In genomic region chr14:76516884-76517283, GRCh38 we compare ENCODE assay signal across 28 cellular contexts.
DNase-seq lines count a peak whose midpoint lies in the region; ATAC-seq, FAIRE-seq and TF ChIP-seq lines count a peak whose summit lies in the region.
"Had no signal": no experiment of that assay in that cellular context is flagged by ENCODE, and none has a peak within 500 bp of the region (broad histone marks: within the 10 kb centered on the region; RNA-seq: fewer than 3 reads in every experiment).

No MANE protein-coding gene starts in this region.

- H3K27ac Mint-ChIP-seq in type B pancreatic cell, result peak overlapping the region; percentile 35
- H3K27ac Mint-ChIP-seq: T-helper 17 cell had no signal

- in situ Hi-C loops in K562 (cut with MboI), result no loop called here

- H3K9me2 ChIP-seq in MM.1S (replicated peaks; ENCODE audit: insufficient read depth, low read length), result no peaks in the 10 kb centered on the region

- no peaks in the 10 kb centered on the region for H3K36me3 ChIP-seq in K562 (ENCODE audit: control insufficient read depth, insufficient read depth, low read length)
- no peaks in the 10 kb centered on the region for H3K36me3 ChIP-seq in MM.1S (replicated peaks; ENCODE audit: insufficient read depth, low read length)
- H3K36me3 ChIP-seq: BLaER1, MG63, right atrium auricular region, SJSA1, suprapubic skin had no signal

- TF ChIP-seq EP300 in K562 (IDR thresholded peaks at IDR 0.05; ENCODE audit: low read length), result no peak

- H3K27me3 ChIP-seq in K562 (ENCODE audit: control insufficient read depth in 2 of 2, insufficient read depth in 2 of 2, low read length in 2 of 2) (peaks cover 3 to 27% of the 10 kb centered on the region in 2 experiments; a peak in 3 of 5 replicates), MM.1S (replicated peaks; ENCODE audit: insufficient read depth, low read length) (no peaks in the 10 kb centered on the region)
- H3K27me3 ChIP-seq: BLaER1, MG63, right atrium auricular region, SJSA1, suprapubic skin had no signal

- peaks cover 9% of the 10 kb centered on the region for H3K9me3 Mint-ChIP-seq in type B pancreatic cell

- no peak overlapping the region for H2AFZ ChIP-seq in K562 (ENCODE audit: low read depth, low read length)
- H2AFZ ChIP-seq in MM.1S (ENCODE audit: low read length), result no peak overlapping the region
- H2AFZ ChIP-seq: GM23248, PC-9 had no signal

- no peak for TF ChIP-seq RAD21 in K562 (CRISPR knock-in tag; conservative IDR thresholded peaks at IDR 0.05 in 1 of 2, IDR thresholded peaks at IDR 0.05 in 1 of 2)

- H3K79me2 ChIP-seq in K562 (ENCODE audit: control insufficient read depth, insufficient read depth, low read length) (no peaks in the 10 kb centered on the region), MM.1S (ENCODE audit: low read length) (no peaks in the 10 kb centered on the region)

- H3K4me1 ChIP-seq in K562 (replicated peaks in 1 of 2; ENCODE audit: control insufficient read depth in 2 of 2, insufficient read depth in 2 of 2, low read length in 2 of 2), result no peaks in the 10 kb centered on the region
- H3K4me1 ChIP-seq in MM.1S (ENCODE audit: low read length), result no peaks in the 10 kb centered on the region
- H3K4me1 ChIP-seq: A549, BLaER1, SJSA1 had no signal

- H3K27me3 Mint-ChIP-seq in type B pancreatic cell, result peaks cover 37% of the 10 kb centered on the region

- no peak overlapping the region for H3K27ac ChIP-seq in K562 (ENCODE audit: extremely low read depth, low read depth, low read length)
- H3K27ac ChIP-seq in MM.1S (ENCODE audit: low read length), result no peak overlapping the region
- H3K27ac ChIP-seq: A549, BLaER1, GM23248, PC-9, right atrium auricular region, SJSA1, suprapubic skin, VCaP had no signal

- TF ChIP-seq POLR2A in K562 (conservative IDR thresholded peaks at IDR 0.05), result no peak

- H3K9me1 ChIP-seq in K562 (ENCODE audit: control insufficient read depth, insufficient read depth, low read length), result no peaks in the 10 kb centered on the region

- no peaks in the 10 kb centered on the region for H3F3A ChIP-seq in MM.1S (ENCODE audit: insufficient read depth, low read length)

- no TSS peak for BruUV-seq in K562 (replicated peaks; lab: Mats Ljungman, UMichigan)

- CTCF ChIA-PET in K562 (lab: Yijun Ruan, JAX; ENCODE audit: low intra/inter-chr PET ratio), result no interaction called here

- 5% methylated on average over 3 of the region's 3 CpGs for WGBS in K562 (ENCODE audit: insufficient coverage, low coverage, missing lambda C conversion rate)

- H3K4me1 Mint-ChIP-seq in type B pancreatic cell (ENCODE audit: unreplicated experiment), result peaks cover 26% of the 10 kb centered on the region
- H3K4me1 Mint-ChIP-seq: IgD-negative memory B cell, T-helper 17 cell had no signal

- DNase-seq in activated effector memory CD4-positive, alpha-beta T cell treated with anti-CD3 and anti-CD28 coated beads, Interleukin-2, amount 50 U/mL, for 16 hours, result peak; percentile 45
- no peak for DNase-seq in activated effector memory CD4-positive, alpha-beta T cell treated with Interleukin-2 at 50 U/mL for 16 hours
- DNase-seq in NCI-H2171 treated with DMSO at 0.1 percent for 48 hours (lab: John Stamatoyannopoulos, UW), result peak; percentile 95
- DNase-seq in K562 (ENCODE audit: extremely low read depth in 1 of 4, low spot score in 3 of 4), result no peak
- DNase-seq in type B pancreatic cell (ENCODE audit: extremely low spot score, unreplicated experiment), result no peak
- no peak for DNase-seq in D721Med (ENCODE audit: insufficient read length, low spot score)
- no peak for DNase-seq in left cardiac atrium
- DNase-seq in MM.1S, result no peak
- DNase-seq: activated CD4-positive, alpha-beta T cell treated with anti-CD3 and anti-CD28 coated beads, Interleukin-2, amount 50 U/mL, for 4 hours; activated naive CD4-positive, alpha-beta T cell; amygdala; Calu3; dermis blood vessel endothelial cell; foreskin fibroblast; GM23248; hippocampal formation; MG63; NCI-H2107; NCI-H82; PC-9; T-helper 17 cell had no signal

- TF ChIP-seq CTCF in K562 (IDR thresholded peaks at IDR 0.05 in 2 of 3, conservative IDR thresholded peaks at IDR 0.05 in 1 of 3; ENCODE audit: insufficient read depth in 2 of 3, low read depth in 1 of 3, low read length in 3 of 3), result no peak
- TF ChIP-seq CTCF in type B pancreatic cell (conservative IDR thresholded peaks at IDR 0.05), result no peak
- no peak for TF ChIP-seq CTCF in D721Med (IDR thresholded peaks at IDR 0.05; ENCODE audit: insufficient read depth, missing control alignments)
- TF ChIP-seq CTCF in MM.1S (IDR thresholded peaks at IDR 0.05; ENCODE audit: low read length), result no peak

- H3K9me3 ChIP-seq in K562 (replicated peaks; ENCODE audit: control insufficient read depth, insufficient read depth, low read depth, low read length) (no peaks in the 10 kb centered on the region), MM.1S (replicated peaks; ENCODE audit: insufficient read depth, low read length) (no peaks in the 10 kb centered on the region)
- H3K9me3 ChIP-seq: MG63, SJSA1, suprapubic skin had no signal

- H3K4me2 ChIP-seq in K562 (ENCODE audit: insufficient read depth, low read length), result no peak overlapping the region
- no peak overlapping the region for H3K4me2 ChIP-seq in MM.1S (ENCODE audit: low read depth, low read length)
- H3K4me2 ChIP-seq: A549, BLaER1, PC-9 had no signal

- ATAC-seq in K562 (no peak), left cardiac atrium (no peak)
- ATAC-seq: A549, T-helper 17 cell had no signal

- H3K4me3 ChIP-seq in K562 (no peak overlapping the region), MM.1S (ENCODE audit: low read length) (no peak overlapping the region)
- H3K4me3 ChIP-seq: A549, BLaER1, GM23248, MG63, PC-9, right atrium auricular region, SJSA1, suprapubic skin had no signal

- H3K4me3 Mint-ChIP-seq in type B pancreatic cell, result no peak overlapping the region
- H3K4me3 Mint-ChIP-seq: IgD-negative memory B cell, T-helper 17 cell had no signal

- H3K36me3 Mint-ChIP-seq in type B pancreatic cell, result peaks cover 3% of the 10 kb centered on the region

- no peak overlapping the region for H3K9ac ChIP-seq in K562 (ENCODE audit: insufficient read depth in 1 of 2, low read depth in 2 of 2, low read length in 2 of 2)
- no peak overlapping the region for H3K9ac ChIP-seq in MM.1S (ENCODE audit: low read length)
- H3K9ac ChIP-seq: BLaER1, GM23248 had no signal

- POLR2A ChIA-PET in K562 (lab: Yijun Ruan, JAX), result no interaction called here

- H4K20me1 ChIP-seq in K562 (replicated peaks; ENCODE audit: control insufficient read depth, insufficient read depth, low read length), result no peaks in the 10 kb centered on the region
- H4K20me1 ChIP-seq in MM.1S (ENCODE audit: insufficient read depth, low read length), result no peaks in the 10 kb centered on the region
- H4K20me1 ChIP-seq: BLaER1 had no signal

- intact Hi-C loops in K562 (cut with micrococcal nuclease) (no loop called here), left cardiac atrium (cut with DNase I) (no loop called here)

- FAIRE-seq in K562 (lab: Jason Lieb, UNC), result no peak
- no peak for FAIRE-seq in D721Med (lab: Jason Lieb, UNC)
- FAIRE-seq: A549 had no signal

TF ChIP-seq in K562, 482 proteins besides CTCF, POLR2A, EP300 and RAD21 (continues in another document):
- no peak for TF ChIP-seq THAP12 (CRISPR knock-in tag; IDR thresholded peaks at IDR 0.05)
- TF ChIP-seq MIER1 (IDR thresholded peaks at IDR 0.05; ENCODE audit: low read depth), result no peak
- no peak for TF ChIP-seq PTRF (tag; IDR thresholded peaks at IDR 0.05)
- no peak for TF ChIP-seq ARID3A (IDR thresholded peaks at IDR 0.05; ENCODE audit: borderline replicate concordance, low read depth, low read length)

Comparison
In these comparisons a context has a peak if more than half of its experiments do, and no peak if none do; other contexts are left out.
1. DNase-seq: peak in activated effector memory CD4-positive, alpha-beta T cell treated with anti-CD3 and anti-CD28 coated beads, Interleukin-2, amount 50 U/mL, for 16 hours (single experiment) and NCI-H2171 treated with DMSO at 0.1 percent for 48 hours (single experiment); none in activated effector memory CD4-positive, alpha-beta T cell treated with Interleukin-2 at 50 U/mL for 16 hours (single experiment), K562 (0 of 4), type B pancreatic cell (single experiment), D721Med (single experiment), left cardiac atrium (single experiment) and MM.1S (single experiment).